8 cellular contexts compared by ENCODE assay signal in the genomic region with DNA sequence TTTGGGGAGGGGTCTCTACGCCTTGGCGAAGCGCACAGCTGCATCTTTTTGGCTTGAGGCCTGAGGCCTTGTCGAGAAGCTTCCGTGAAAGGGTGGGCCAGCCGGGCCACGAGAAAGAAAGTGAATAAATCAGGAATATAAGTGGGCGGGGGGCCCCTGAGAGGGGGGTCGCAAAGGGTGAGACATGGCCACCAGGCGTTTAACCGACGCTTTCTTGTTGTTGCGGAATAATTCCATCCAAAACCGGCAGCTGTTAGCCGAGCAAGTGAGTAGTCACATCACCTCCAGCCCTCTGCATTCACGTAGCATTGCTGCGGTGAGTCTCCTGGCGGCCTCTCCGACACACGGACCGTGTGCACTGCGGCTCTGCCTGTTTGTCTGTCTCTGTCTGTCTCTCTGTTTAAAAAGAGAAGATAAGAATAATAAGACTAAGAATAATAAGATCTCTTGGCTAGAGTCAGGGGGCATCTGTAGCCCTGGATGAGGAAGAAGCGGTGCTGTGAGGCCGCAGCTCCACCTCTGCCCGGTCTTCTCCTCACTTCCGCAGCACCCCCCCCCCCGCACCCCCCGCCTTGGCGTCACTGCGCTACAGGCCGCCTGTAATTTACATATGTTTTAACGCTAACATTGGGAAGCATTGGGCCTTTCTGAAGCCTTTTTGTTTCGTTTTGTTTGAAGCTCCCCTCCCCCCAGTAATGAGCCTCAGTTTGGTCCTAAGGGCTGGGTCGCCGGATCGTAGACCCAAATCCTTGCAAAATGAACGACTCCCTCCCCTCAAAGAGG. TPM values are rescaled to one million over a fixed set of nuclear protein-coding genes. Genes with fewer than 3 reads are reported as not detected.
A peak's percentile ranks its signal among the peaks of the same experiment; 100 is the strongest.
DNase-seq lines count a peak whose midpoint lies in the region; ATAC-seq and TF ChIP-seq lines count a peak whose summit lies in the region.

No MANE protein-coding gene starts in this region.

- H3K4me1 Mint-ChIP-seq in activated CD8-positive, alpha-beta T cell treated with anti-CD3 and anti-CD28 coated beads for 36 hours (ENCODE audit: low read depth) = peaks cover 24% of the 10 kb centered on the region

- peak overlapping the region; percentile 95 for H3K27ac Mint-ChIP-seq in activated CD8-positive, alpha-beta T cell treated with anti-CD3 and anti-CD28 coated beads for 36 hours

- no peaks in the 10 kb centered on the region for H3K27me3 Mint-ChIP-seq in activated CD8-positive, alpha-beta T cell treated with anti-CD3 and anti-CD28 coated beads for 36 hours

- peak; percentile 51 for DNase-seq in NCI-H345 (lab: John Stamatoyannopoulos, UW)
- DNase-seq in NCI-H345 treated with DMSO at 0.1 percent for 48 hours (lab: John Stamatoyannopoulos, UW; ENCODE audit: unreplicated experiment) = no peak
- peak; percentile 76 for DNase-seq in NCI-H526 treated with DMSO at 0.1 percent for 48 hours (lab: John Stamatoyannopoulos, UW)
- DNase-seq in activated CD8-positive, alpha-beta T cell treated with anti-CD3 and anti-CD28 coated beads for 36 hours = peak; percentile 69
- DNase-seq in effector CD4-positive, alpha-beta T cell = peak; percentile 57
- DNase-seq in right lobe of liver = peak; percentile 68 to 70 (median 70)
- peak; percentile 41 for DNase-seq in stimulated activated CD8-positive, alpha-beta memory T cell treated with anti-CD3 and anti-CD28 coated beads, Interleukin-12 subunit alpha, Interleukin-12 subunit beta, amount 100 ng/mL, for 1 hour (ENCODE audit: low read depth)

- 0% methylated on average over 37 of the region's 37 CpGs for WGBS in right lobe of liver (ENCODE audit: insufficient coverage, low coverage, low lambda C conversion rate, missing lambda C conversion rate)

- no peaks in the 10 kb centered on the region for H3K9me3 ChIP-seq in right lobe of liver

- peaks cover 0 to 32% (median 4%) of the 10 kb centered on the region in 4 donors for H3K4me1 ChIP-seq in right lobe of liver

- no peaks in the 10 kb centered on the region for H3K36me3 ChIP-seq in right lobe of liver

- no peak for TF ChIP-seq CTCF in activated CD8-positive, alpha-beta T cell treated with anti-CD3 and anti-CD28 coated beads for 36 hours (IDR thresholded peaks at IDR 0.05)
- TF ChIP-seq CTCF in right lobe of liver (IDR thresholded peaks at IDR 0.05) = no peak

- peaks cover 35% of the 10 kb centered on the region for H3K36me3 Mint-ChIP-seq in activated CD8-positive, alpha-beta T cell treated with anti-CD3 and anti-CD28 coated beads for 36 hours (ENCODE audit: low read depth)

- POLR2A ChIA-PET in activated CD8-positive, alpha-beta T cell treated with anti-CD3 and anti-CD28 coated beads for 36 hours (lab: Charles Lee) = interaction anchor here (0.6 to 3.0 kb wide), 25 partner anchors 7 to 1023 kb away, joined by 3 to 16 read pairs (median 4); a partner anchor contains a TSS

- H3K27ac ChIP-seq in right lobe of liver = peak overlapping the region; percentile 93 to 95 (median 94)

- peak overlapping the region; percentile 93 for H3K4me3 Mint-ChIP-seq in activated CD8-positive, alpha-beta T cell treated with anti-CD3 and anti-CD28 coated beads for 36 hours

- CTCF ChIA-PET in activated CD8-positive, alpha-beta T cell treated with anti-CD3 and anti-CD28 coated beads for 36 hours (lab: Charles Lee) = interaction anchor here (0.8 to 3.3 kb wide), 13 partner anchors 7 to 416 kb away, joined by 3 to 24 read pairs (median 5); no protein-coding TSS in a partner anchor

- peak; percentile 39 for ATAC-seq in HG02884 (IDR thresholded peaks at IDR 0.05; ENCODE audit: unreplicated experiment)
- peak; percentile 44 for ATAC-seq in activated CD8-positive, alpha-beta T cell treated with anti-CD3 and anti-CD28 coated beads for 36 hours
- ATAC-seq in right lobe of liver = peak; percentile 47 to 57 (median 53)

- TF ChIP-seq POLR2A in right lobe of liver (IDR thresholded peaks at IDR 0.05) = peak; percentile 58

- no peaks in the 10 kb centered on the region for H3K27me3 ChIP-seq in right lobe of liver

- H3K4me3 ChIP-seq in right lobe of liver = peak overlapping the region; percentile 95 to 97 (median 96)

- intact Hi-C loops in activated CD8-positive, alpha-beta T cell treated with anti-CD3 and anti-CD28 coated beads for 36 hours (cut with micrococcal nuclease) = loop anchor here (5.0 kb wide), 3 partner anchors 40 to 415 kb away; a partner anchor contains a TSS
- intact Hi-C loops in right lobe of liver (cut with DNase I) = no loop called here

- H3K9me3 Mint-ChIP-seq in activated CD8-positive, alpha-beta T cell treated with anti-CD3 and anti-CD28 coated beads for 36 hours = no peaks in the 10 kb centered on the region

RNA-seq across cellular contexts. Expression of a gene that starts 0.9 kb away (rescaled TPM):
- total RNA-seq in activated CD8-positive, alpha-beta T cell treated with anti-CD3 and anti-CD28 coated beads for 36 hours = 100 to 1,000 TPM; 108 to 109 TPM
- total RNA-seq in right lobe of liver = 10 to 100 TPM; 18.1 to 25.3 (median 22.2) TPM

RNA-seq across cellular contexts. Expression of a gene that starts 40.6 kb away (rescaled TPM):
- 10 to 100 TPM; 15.4 to 17.1 TPM for total RNA-seq in activated CD8-positive, alpha-beta T cell treated with anti-CD3 and anti-CD28 coated beads for 36 hours
- total RNA-seq in right lobe of liver = 10 to 100 TPM in 5 of 6 experiments, 1 to 10 TPM in 1; 7.7 to 13.9 (median 10.1) TPM

Comparison
In these comparisons a context has a peak if more than half of its experiments do, and no peak if none do; other contexts are left out.
1. RNA of a gene that starts 0.9 kb away (total RNA-seq): 108 to 109 TPM in activated CD8-positive, alpha-beta T cell treated with anti-CD3 and anti-CD28 coated beads for 36 hours; 18.1 to 25.3 TPM in right lobe of liver; every median in the first group is over 4 times any median in the second.
2. Peak in every context shown above with its lines, with median percentiles within 50 percentile points of each other: ATAC-seq.